ENCODE assay signal across 10 cellular contexts in the genomic region with DNA sequence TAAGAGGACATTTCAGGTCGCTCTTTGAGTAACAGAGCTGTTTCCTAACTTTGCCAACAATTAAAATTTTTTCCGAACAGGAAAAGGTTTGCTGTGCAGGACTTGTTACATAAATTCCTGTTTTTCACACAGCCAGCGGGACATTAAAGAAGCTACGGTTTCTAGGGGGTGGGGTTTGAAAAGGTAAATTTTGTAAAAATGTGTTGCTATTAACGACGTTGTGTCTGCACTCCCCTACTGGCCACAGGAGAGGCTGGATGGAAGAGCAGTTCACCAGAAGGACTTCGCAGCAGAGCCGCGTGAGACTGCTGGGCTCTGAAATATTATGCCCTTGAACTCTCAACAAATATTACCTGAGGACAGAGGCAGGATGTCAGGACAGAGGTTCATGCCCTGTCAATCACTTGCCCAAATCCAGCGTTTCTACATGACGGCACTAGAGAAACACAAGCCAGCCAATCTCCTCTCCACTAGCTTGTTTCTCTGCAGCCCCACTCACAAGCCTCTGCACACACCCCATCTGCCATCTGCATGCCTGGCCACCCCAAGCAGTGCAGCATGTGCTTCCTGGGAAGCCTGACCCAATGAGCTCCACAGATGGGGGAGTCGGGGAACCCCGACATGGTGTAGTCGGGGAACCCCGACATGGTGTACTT.
DNase-seq lines count a peak whose midpoint lies in the region; ATAC-seq, FAIRE-seq and TF ChIP-seq lines count a peak whose summit lies in the region.
"Had no signal": no experiment of that assay in that cellular context is flagged by ENCODE, and none has a peak within 500 bp of the region (broad histone marks: within the 10 kb centered on the region; RNA-seq: fewer than 3 reads in every experiment).

No MANE protein-coding gene starts in this region.

- H3K27me3 ChIP-seq in tibial nerve: no peaks in the 10 kb centered on the region
- H3K27me3 ChIP-seq in tibial artery: no peaks in the 10 kb centered on the region

- no peaks in the 10 kb centered on the region for H3K27me3 Mint-ChIP-seq in activated T-cell treated with anti-CD3 and anti-CD28 coated beads, Interleukin-2, amount 50 U/mL, for 72 hours (ENCODE audit: low read depth)
- H3K27me3 Mint-ChIP-seq in activated T-helper 17 cell treated with anti-CD3 and anti-CD28 coated beads, Interleukin-2, amount 50 U/mL, for 72 hours: no peaks in the 10 kb centered on the region

- intact Hi-C loops in kidney (cut with DNase I) (no loop called here), tibial artery (cut with DNase I; ENCODE audit: low total_unique reads) (no loop called here)

- peaks cover 7 to 13% of the 10 kb centered on the region in 2 donors for H3K36me3 Mint-ChIP-seq in activated T-cell treated with anti-CD3 and anti-CD28 coated beads, Interleukin-2, amount 50 U/mL, for 72 hours (ENCODE audit: insufficient read depth in 2 of 2)
- H3K36me3 Mint-ChIP-seq in activated T-helper 17 cell treated with anti-CD3 and anti-CD28 coated beads, Interleukin-2, amount 50 U/mL, for 72 hours (ENCODE audit: low read depth): peaks cover 29% of the 10 kb centered on the region

- peak overlapping the region; percentile 24 for H3K27ac Mint-ChIP-seq in activated T-cell treated with anti-CD3 and anti-CD28 coated beads, Interleukin-2, amount 50 U/mL, for 72 hours
- H3K27ac Mint-ChIP-seq in activated T-helper 17 cell treated with anti-CD3 and anti-CD28 coated beads, Interleukin-2, amount 50 U/mL, for 72 hours: peak overlapping the region; percentile 84

- no peak for DNase-seq in activated T-cell treated with anti-CD3 and anti-CD28 coated beads, Interleukin-2, amount 50 U/mL, for 72 hours
- DNase-seq in activated T-cell treated with anti-CD3 and anti-CD28 coated beads for 4 hours: no peak
- no peak for DNase-seq in kidney
- DNase-seq in tibial nerve (ENCODE audit: low spot score in 2 of 2): no peak
- DNase-seq in globus pallidus (ENCODE audit: low spot score): no peak
- no peak for DNase-seq in tibial artery
- DNase-seq in DMS114 treated with DMSO at 0.1 percent for 48 hours (lab: John Stamatoyannopoulos, UW; ENCODE audit: unreplicated experiment): no peak
- DNase-seq: activated naive CD4-positive, alpha-beta T cell; KG1 had no signal

- FAIRE-seq in kidney (lab: Jason Lieb, UNC): no peak

- 35 to 43% methylated on average over 15 of the region's 15 CpGs for WGBS in tibial nerve, 2 donors

- no peaks in the 10 kb centered on the region for H3K9me3 Mint-ChIP-seq in activated T-cell treated with anti-CD3 and anti-CD28 coated beads, Interleukin-2, amount 50 U/mL, for 72 hours
- H3K9me3 Mint-ChIP-seq in activated T-helper 17 cell treated with anti-CD3 and anti-CD28 coated beads, Interleukin-2, amount 50 U/mL, for 72 hours: no peaks in the 10 kb centered on the region

- H3K9ac ChIP-seq in kidney (ENCODE audit: low read length in 2 of 2): peak overlapping the region in 1 of 2 donors; percentile 14

- no peaks in the 10 kb centered on the region for H3K9me3 ChIP-seq in kidney (ENCODE audit: control insufficient read depth in 1 of 2, low read length in 2 of 2)
- H3K9me3 ChIP-seq in tibial nerve: no peaks in the 10 kb centered on the region
- no peaks in the 10 kb centered on the region for H3K9me3 ChIP-seq in tibial artery

- peak; percentile 16 for TF ChIP-seq CTCF in kidney (IDR thresholded peaks at IDR 0.05; ENCODE audit: borderline replicate concordance, extremely low read depth, insufficient read depth)
- TF ChIP-seq CTCF in tibial nerve (IDR thresholded peaks at IDR 0.05): peak in 1 of 5 experiments; percentile 26
- TF ChIP-seq CTCF in tibial artery (IDR thresholded peaks at IDR 0.05): no peak

- peak overlapping the region; percentile 58 to 69 for H3K4me3 Mint-ChIP-seq in activated T-cell treated with anti-CD3 and anti-CD28 coated beads, Interleukin-2, amount 50 U/mL, for 72 hours
- H3K4me3 Mint-ChIP-seq in activated T-helper 17 cell treated with anti-CD3 and anti-CD28 coated beads, Interleukin-2, amount 50 U/mL, for 72 hours: peak overlapping the region; percentile 43

- no peak for TF ChIP-seq POLR2A in tibial nerve (IDR thresholded peaks at IDR 0.05)

- H3K4me3 ChIP-seq in kidney (ENCODE audit: low read length in 2 of 2) (peak overlapping the region; percentile 22 to 25), tibial nerve (peak overlapping the region in 1 of 4 donors; percentile 11), tibial artery (no peak overlapping the region)

- H3K27ac ChIP-seq in kidney (ENCODE audit: low read depth in 2 of 2, low read length in 2 of 2): no peak overlapping the region
- peak overlapping the region; percentile 27 to 79 (median 56) for H3K27ac ChIP-seq in tibial nerve
- H3K27ac ChIP-seq in tibial artery: no peak overlapping the region

- H3K4me1 ChIP-seq in kidney (ENCODE audit: control insufficient read depth in 1 of 2, insufficient read depth in 1 of 2, low read depth in 1 of 2, low read length in 2 of 2) (peaks cover 31 to 34% of the 10 kb centered on the region in 2 donors), tibial nerve (peaks cover 0 to 87% (median 62%) of the 10 kb centered on the region in 4 donors), tibial artery (peaks cover 3 to 68% (median 35%) of the 10 kb centered on the region in 4 donors)

- H3K36me3 ChIP-seq in kidney (ENCODE audit: control insufficient read depth in 1 of 2, insufficient read depth in 2 of 2, low read length in 2 of 2) (peaks cover 4 to 7% of the 10 kb centered on the region in 2 donors), tibial nerve (peaks cover 0 to 11% (median 0%) of the 10 kb centered on the region in 3 donors), tibial artery (peaks cover 0 to 11% (median 11%) of the 10 kb centered on the region in 3 donors)

- TF ChIP-seq EP300 in tibial nerve (IDR thresholded peaks at IDR 0.05): no peak

- peak; percentile 28 to 45 for ATAC-seq in activated T-cell treated with anti-CD3 and anti-CD28 coated beads, Interleukin-2, amount 50 U/mL, for 72 hours (replicated peaks in 1 of 2)
- peak; percentile 25 for ATAC-seq in activated T-helper 17 cell treated with anti-CD3 and anti-CD28 coated beads, Interleukin-2, amount 50 U/mL, for 72 hours (replicated peaks)

- H3K4me1 Mint-ChIP-seq in activated T-cell treated with anti-CD3 and anti-CD28 coated beads, Interleukin-2, amount 50 U/mL, for 72 hours (ENCODE audit: low read depth): peaks cover 94% of the 10 kb centered on the region
- peaks cover 69% of the 10 kb centered on the region for H3K4me1 Mint-ChIP-seq in activated T-helper 17 cell treated with anti-CD3 and anti-CD28 coated beads, Interleukin-2, amount 50 U/mL, for 72 hours

Comparison
In these comparisons a context has a peak if more than half of its experiments do, and no peak if none do; other contexts are left out.
1. H3K27ac ChIP-seq: peak in tibial nerve (4 of 4); none in kidney (0 of 2) and tibial artery (0 of 2).
2. H3K4me3 ChIP-seq: peak in kidney (2 of 2); none in tibial artery (0 of 2).